17 cellular contexts compared by ENCODE assay signal in genomic region chr18:58132595-58133191, GRCh38.
DNase-seq lines count a peak whose midpoint lies in the region; ATAC-seq and TF ChIP-seq lines count a peak whose summit lies in the region.
"Had no signal": no experiment of that assay in that cellular context is flagged by ENCODE, and none has a peak within 500 bp of the region (broad histone marks: within the 10 kb centered on the region; RNA-seq: fewer than 3 reads in every experiment).

No MANE protein-coding gene starts in this region.

- peaks cover 0 to 15% (median 8%) of the 10 kb centered on the region in 11 experiments; a peak in 11 of 22 replicates for H3K36me3 ChIP-seq in BLaER1 treated with 17β-estradiol and CSF1 and Interleukin-3, amounts not matched to agents 10 nM and 100 nM
- H3K36me3 ChIP-seq in IMR-90 (ENCODE audit: control insufficient read depth, insufficient read depth, low read length) (no peaks in the 10 kb centered on the region), hepatocyte (replicated peaks; ENCODE audit: insufficient read depth, low read depth) (no peaks in the 10 kb centered on the region), PC-9 (ENCODE audit: low read depth) (no peaks in the 10 kb centered on the region)
- H3K36me3 ChIP-seq: SJSA1 had no signal

- H3K27ac ChIP-seq in BLaER1 treated with 17β-estradiol and CSF1 and Interleukin-3, amounts not matched to agents 10 nM and 100 nM: no peak overlapping the region
- H3K27ac ChIP-seq in IMR-90 (ENCODE audit: insufficient read depth, low read length): no peak overlapping the region
- H3K27ac ChIP-seq in hepatocyte: peak overlapping the region; percentile 7
- no peak overlapping the region for H3K27ac ChIP-seq in PC-9
- H3K27ac ChIP-seq: SJSA1 had no signal

- H3K27me3 ChIP-seq in BLaER1 treated with 17β-estradiol and CSF1 and Interleukin-3, amounts not matched to agents 10 nM and 100 nM: 0 out of 22 replicates have a peak, but pooled peaks cover 0 to 6% (median 0%) of the 10 kb centered on the region in 11 experiments
- no peaks in the 10 kb centered on the region for H3K27me3 ChIP-seq in IMR-90 (ENCODE audit: control insufficient read depth, insufficient read depth, low read length)
- H3K27me3 ChIP-seq in hepatocyte: no peaks in the 10 kb centered on the region
- H3K27me3 ChIP-seq in PC-9 (ENCODE audit: insufficient read depth, low read depth): no peaks in the 10 kb centered on the region
- H3K27me3 ChIP-seq: SJSA1 had no signal

- H3K4ac ChIP-seq in IMR-90 (ENCODE audit: low read depth, low read length): no peak overlapping the region; the same call in 1 of the 2 replicates

- TF ChIP-seq RAD21 in IMR-90 (IDR thresholded peaks at IDR 0.05; ENCODE audit: low read length): no peak

- in situ Hi-C loops in IMR-90 (cut with MboI; ENCODE audit: low sequenced_read_pairs): no loop called here

- no peak overlapping the region for H3K14ac ChIP-seq in IMR-90 (replicated peaks; ENCODE audit: low read depth, low read length)

- H3K56ac ChIP-seq in IMR-90 (ENCODE audit: extremely low read depth, insufficient read depth, low read length): no peak overlapping the region

- no peak overlapping the region for H4K8ac ChIP-seq in IMR-90 (ENCODE audit: low read depth in 2 of 2, low read length in 2 of 2)

- H4K5ac ChIP-seq in IMR-90 (ENCODE audit: low read depth, low read length): no peak overlapping the region

- peaks cover 0 to 7% of the 10 kb centered on the region in 2 experiments; a peak in 2 of 4 replicates for H3K79me1 ChIP-seq in IMR-90 (ENCODE audit: low read depth in 1 of 2, low read length in 2 of 2)

- 40% methylated on average over 4 of the region's 7 CpGs; no CpG with 5 or more reads in 1 of the 2 experiments for WGBS in IMR-90 (ENCODE audit: extremely low coverage in 2 of 2, insufficient read length in 1 of 2), 2 experiments
- WGBS in hepatocyte (ENCODE audit: low lambda C conversion rate, missing lambda C conversion rate): 70% methylated on average over 7 of the region's 7 CpGs

- DNase-seq in IMR-90: peak; percentile 20
- no peak for DNase-seq in hepatocyte (ENCODE audit: low spot score)
- no peak for DNase-seq in activated CD4-positive, alpha-beta T cell treated with anti-CD3 and anti-CD28 coated beads for 1 hour
- no peak for DNase-seq in NCI-H2227 (lab: John Stamatoyannopoulos, UW; ENCODE audit: unreplicated experiment)
- DNase-seq in PC-9: no peak
- no peak for DNase-seq in stimulated activated CD8-positive, alpha-beta memory T cell treated with anti-CD3 and anti-CD28 coated beads, Interleukin-4, amount 100 ng/mL, for 48 hours
- DNase-seq: CD8-positive, alpha-beta T cell; DND-41; NCI-H1417 treated with DMSO at 0.1 percent for 48 hours; NCI-H2081; NCI-H2227 treated with DMSO at 0.1 percent for 48 hours; NCI-H526; NK-92 treated with Interleukin-12 subunit alpha and Interleukin-12 subunit beta, amount 100 ng/mL, for 24 hours; OCI-M1; T-cell had no signal

- no peak overlapping the region for H3K23ac ChIP-seq in IMR-90 (ENCODE audit: low read depth, low read length)

- no peak overlapping the region for H2BK20ac ChIP-seq in IMR-90 (ENCODE audit: low read depth, low read length)

- no TSS peak for BruUV-seq in IMR-90 (replicated peaks; lab: Mats Ljungman, UMichigan)
- BruUV-seq in PC-9 (replicated peaks; lab: Mats Ljungman, UMichigan): no TSS peak

- H3K9me3 ChIP-seq in BLaER1 treated with 17β-estradiol and CSF1 and Interleukin-3, amounts not matched to agents 10 nM and 100 nM (replicated peaks in 1 of 11): peaks cover 25 to 35% (median 28%) of the 10 kb centered on the region in 11 experiments
- H3K9me3 ChIP-seq in IMR-90 (ENCODE audit: control insufficient read depth, insufficient read depth, low read length) (no peaks in the 10 kb centered on the region), hepatocyte (ENCODE audit: low read depth) (no peaks in the 10 kb centered on the region), PC-9 (ENCODE audit: insufficient read depth, low read depth) (no peaks in the 10 kb centered on the region)

- H2BK5ac ChIP-seq in IMR-90 (ENCODE audit: low read depth, low read length, poor library complexity, severe bottlenecking): no peak overlapping the region

- H2AK5ac ChIP-seq in IMR-90 (ENCODE audit: low read depth, low read length): no peak overlapping the region

- H3K9me1 ChIP-seq in IMR-90 (ENCODE audit: insufficient read depth, low read length): peaks cover 9% of the 10 kb centered on the region

- POLR2A ChIA-PET in IMR-90 (lab: Charles Lee; ENCODE audit: unreplicated experiment): no interaction called here
- POLR2A ChIA-PET in PC-9 (lab: Charles Lee; ENCODE audit: unreplicated experiment): no interaction called here

- H2AFZ ChIP-seq in IMR-90 (replicated peaks; ENCODE audit: low read length, poor library complexity): no peak overlapping the region
- no peak overlapping the region for H2AFZ ChIP-seq in hepatocyte
- H2AFZ ChIP-seq in PC-9: no peak overlapping the region

- H3K79me2 ChIP-seq in hepatocyte (peaks cover 84% of the 10 kb centered on the region), PC-9 (ENCODE audit: low read depth) (peaks cover 73% of the 10 kb centered on the region)

- no peak for TF ChIP-seq POLR2A in IMR-90 (IDR thresholded peaks at IDR 0.05; ENCODE audit: low read depth, low read length)

- H2BK120ac ChIP-seq in IMR-90 (ENCODE audit: low read depth, low read length): no peak overlapping the region; the same call in 1 of the 2 replicates

- peaks cover 12 to 33% (median 27%) of the 10 kb centered on the region in 10 experiments for H3K4me1 ChIP-seq in BLaER1 treated with 17β-estradiol and CSF1 and Interleukin-3, amounts not matched to agents 10 nM and 100 nM
- H3K4me1 ChIP-seq in IMR-90 (ENCODE audit: control insufficient read depth, insufficient read depth, low read length): peaks cover 14% of the 10 kb centered on the region
- H3K4me1 ChIP-seq in hepatocyte (ENCODE audit: insufficient read depth): peaks cover 40% of the 10 kb centered on the region
- H3K4me1 ChIP-seq in PC-9 (replicated peaks; ENCODE audit: insufficient read depth): peaks cover 39% of the 10 kb centered on the region

- no peak overlapping the region for H3K18ac ChIP-seq in IMR-90 (ENCODE audit: low read depth, low read length)

- no peaks in the 10 kb centered on the region for H3K9me2 ChIP-seq in hepatocyte (replicated peaks; ENCODE audit: insufficient read depth)
- H3K9me2 ChIP-seq in PC-9 (ENCODE audit: insufficient read depth): no peaks in the 10 kb centered on the region

- no peak overlapping the region for H3K4me3 ChIP-seq in BLaER1 treated with 17β-estradiol and CSF1 and Interleukin-3, amounts not matched to agents 10 nM and 100 nM
- H3K4me3 ChIP-seq in IMR-90 (ENCODE audit: insufficient read depth, low read depth, low read length): no peak overlapping the region
- no peak overlapping the region for H3K4me3 ChIP-seq in hepatocyte
- H3K4me3 ChIP-seq in PC-9: no peak overlapping the region
- H3K4me3 ChIP-seq: SJSA1 had no signal

- dilution Hi-C loops in IMR-90 (cut with HindIII; ENCODE audit: low sequenced_read_pairs, unreplicated experiment): no loop called here

- H2AK9ac ChIP-seq in IMR-90 (replicated peaks; ENCODE audit: low read depth, low read length, poor library complexity): no peak overlapping the region

- peaks cover 0 to 81% (median 27%) of the 10 kb centered on the region in 11 experiments; a peak in 15 of 22 replicates for H4K20me1 ChIP-seq in BLaER1 treated with 17β-estradiol and CSF1 and Interleukin-3, amounts not matched to agents 10 nM and 100 nM
- H4K20me1 ChIP-seq in IMR-90 (ENCODE audit: insufficient read depth, low read length) (no peaks in the 10 kb centered on the region; the same call in 1 of the 2 replicates), hepatocyte (ENCODE audit: insufficient read depth, poor library complexity, severe bottlenecking) (no peaks in the 10 kb centered on the region), PC-9 (ENCODE audit: insufficient read depth) (no peaks in the 10 kb centered on the region)

- H4K91ac ChIP-seq in IMR-90 (ENCODE audit: insufficient read depth, low read depth, low read length): no peak overlapping the region

- peak; percentile 37 for ATAC-seq in IMR-90 (ENCODE audit: low read depth)
- ATAC-seq: CD8-positive, alpha-beta T cell; T-cell had no signal

- no peak overlapping the region for H2BK15ac ChIP-seq in IMR-90 (ENCODE audit: low read depth, low read length)

- H3F3A ChIP-seq in PC-9 (ENCODE audit: insufficient read depth, low read depth): peaks cover 11% of the 10 kb centered on the region

- TF ChIP-seq CTCF in IMR-90 (conservative IDR thresholded peaks at IDR 0.05; ENCODE audit: low read depth, low read length): no peak
- TF ChIP-seq CTCF in hepatocyte (IDR thresholded peaks at IDR 0.05; ENCODE audit: poor library complexity): no peak
- TF ChIP-seq CTCF in PC-9 (conservative IDR thresholded peaks at IDR 0.05): no peak

- CTCF ChIA-PET in IMR-90 (lab: Yijun Ruan, JAX) (interaction anchor here (0.6 kb wide), 1 partner anchor 22 kb away, joined by 3 read pairs; no protein-coding TSS in a partner anchor), PC-9 (lab: Charles Lee) (no interaction called here)

- no peak overlapping the region for H3K9ac ChIP-seq in BLaER1 treated with 17β-estradiol and CSF1 and Interleukin-3, amounts not matched to agents 10 nM and 100 nM
- no peak overlapping the region for H3K9ac ChIP-seq in IMR-90 (ENCODE audit: low read depth, low read length)

- H3K4me2 ChIP-seq in BLaER1 treated with 17β-estradiol and CSF1 and Interleukin-3, amounts not matched to agents 10 nM and 100 nM: peak overlapping the region in 10 of 11 experiments; percentile 46 to 73 (median 66); a peak in 17 of 22 replicates
- H3K4me2 ChIP-seq in IMR-90 (ENCODE audit: low read depth, low read length) (no peak overlapping the region), hepatocyte (peak overlapping the region; percentile 8), PC-9 (no peak overlapping the region)

- intact Hi-C loops in IMR-90 (cut with micrococcal nuclease) (no loop called here), PC-9 (cut with micrococcal nuclease; ENCODE audit: unreplicated experiment) (no loop called here)

TF ChIP-seq in IMR-90, 13 proteins besides CTCF, POLR2A, EP300 and RAD21 (continues in another document):
- TF ChIP-seq BHLHE40 (IDR thresholded peaks at IDR 0.05; ENCODE audit: low read depth, low read length): no peak
- no peak for TF ChIP-seq NFE2L2 (IDR thresholded peaks at IDR 0.05; ENCODE audit: low read depth, low read length)
- TF ChIP-seq MAZ (IDR thresholded peaks at IDR 0.05; ENCODE audit: borderline replicate concordance, low read depth, low read length): no peak
- no peak for TF ChIP-seq FOS (IDR thresholded peaks at IDR 0.05; ENCODE audit: low read depth, low read length)
- TF ChIP-seq RFX5 (IDR thresholded peaks at IDR 0.05; ENCODE audit: low read depth, low read length): no peak
- no peak for TF ChIP-seq CEBPB (IDR thresholded peaks at IDR 0.05; ENCODE audit: low read depth, low read length)
- TF ChIP-seq CHD1 (IDR thresholded peaks at IDR 0.05; ENCODE audit: low read depth, low read length): no peak
- TF ChIP-seq SMC3 (IDR thresholded peaks at IDR 0.05; ENCODE audit: low read depth, low read length): no peak

Comparison
In these comparisons a context has a peak if more than half of its experiments do, and no peak if none do; other contexts are left out.
1. H3K4me2 ChIP-seq: peak in BLaER1 treated with 17β-estradiol and CSF1 and Interleukin-3, amounts not matched to agents 10 nM and 100 nM (10 of 11) and hepatocyte (single experiment); none in IMR-90 (single experiment) and PC-9 (single experiment).